Comparison of ENCODE assay signal across 17 cellular contexts in the genomic region with DNA sequence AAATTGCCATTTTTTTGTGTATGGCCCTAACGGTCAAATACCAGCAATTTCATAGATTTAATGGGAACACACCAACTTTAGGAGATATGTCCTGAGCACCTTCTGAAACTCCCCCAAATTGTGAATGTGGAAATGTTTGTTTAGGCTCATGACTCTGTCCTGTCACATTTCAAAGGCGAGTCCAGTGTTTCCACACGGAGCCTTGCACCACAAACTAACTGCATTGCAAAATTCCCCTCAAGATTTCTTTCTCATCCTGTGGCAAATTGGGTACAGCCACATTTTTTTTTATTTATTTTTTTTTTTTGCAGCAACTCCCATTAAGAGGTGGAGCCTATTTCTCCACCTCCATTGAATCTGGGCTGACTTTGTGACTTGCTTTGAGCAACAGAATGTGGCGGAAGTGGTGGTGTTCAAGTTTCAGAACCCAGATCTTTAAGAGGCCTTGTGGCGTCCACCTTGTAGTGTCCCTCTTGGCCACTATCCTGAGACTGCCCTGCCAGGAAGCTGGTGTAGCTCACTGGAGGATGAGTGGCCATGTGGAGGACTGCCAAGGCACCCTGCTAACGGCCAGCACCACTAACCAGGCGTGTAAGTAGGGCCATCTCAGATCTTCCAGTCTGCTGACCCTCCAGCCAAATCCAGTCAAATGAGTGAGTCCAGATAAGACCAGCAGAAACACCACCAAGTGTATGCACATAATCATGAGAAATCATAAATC.
DNase-seq lines count a peak whose midpoint lies in the region; ATAC-seq and TF ChIP-seq lines count a peak whose summit lies in the region.
"Had no signal": no experiment of that assay in that cellular context is flagged by ENCODE, and none has a peak within 500 bp of the region (broad histone marks: within the 10 kb centered on the region; RNA-seq: fewer than 3 reads in every experiment).

No MANE protein-coding gene starts in this region.

- no peak overlapping the region for H3K4me3 ChIP-seq in PC-9
- H3K4me3 ChIP-seq: body of pancreas, dorsolateral prefrontal cortex had no signal

- no peaks in the 10 kb centered on the region for H3K36me3 Mint-ChIP-seq in activated CD4-positive, alpha-beta T cell treated with anti-CD3 and anti-CD28 coated beads, Interleukin-2, amount 10 ng/mL, durations not matched to agents 7 days and 5 days (ENCODE audit: low read depth)

- peaks cover 7% of the 10 kb centered on the region for H3K4me1 Mint-ChIP-seq in activated CD4-positive, alpha-beta T cell treated with anti-CD3 and anti-CD28 coated beads, Interleukin-2, amount 10 ng/mL, durations not matched to agents 7 days and 5 days
- H3K4me1 Mint-ChIP-seq: B cell had no signal

- CTCF ChIA-PET in PC-9 (lab: Charles Lee), result interaction anchor here (0.6 kb wide), 1 partner anchor 127 kb away, joined by 3 read pairs; no protein-coding TSS in a partner anchor
- CTCF ChIA-PET in activated CD4-positive, alpha-beta T cell treated with anti-CD3 and anti-CD28 coated beads, Interleukin-2, amount 10 ng/mL, durations not matched to agents 7 days and 5 days (lab: Charles Lee), result no interaction called here

- DNase-seq in A172 (ENCODE audit: low spot score) (peak; percentile 22), EH (ENCODE audit: low read depth) (peak; percentile 20), SKM-1 (lab: John Stamatoyannopoulos, UW; ENCODE audit: unreplicated experiment) (peak; percentile 2), glomerular visceral epithelial cell (ENCODE audit: extremely low spot score) (peak; percentile 15), PC-9 (no peak)
- DNase-seq in activated CD4-positive, alpha-beta T cell treated with anti-CD3 and anti-CD28 coated beads, Interleukin-2, amount 10 ng/mL, durations not matched to agents 7 days and 5 days, result no peak
- DNase-seq: body of pancreas; DMS 273 treated with DMSO at 0.1 percent for 48 hours; Karpas-422; stimulated activated naive CD8-positive, alpha-beta T cell treated with anti-CD3 and anti-CD28 coated beads, Interleukin-15, amount 100 ng/mL, for 72 hours; SW 1271; WERI-Rb-1 had no signal

- H3K79me2 ChIP-seq in PC-9 (ENCODE audit: low read depth), result peaks cover 9% of the 10 kb centered on the region

- no peak overlapping the region for H3K27ac Mint-ChIP-seq in activated CD4-positive, alpha-beta T cell treated with anti-CD3 and anti-CD28 coated beads, Interleukin-2, amount 10 ng/mL, durations not matched to agents 7 days and 5 days
- H3K27ac Mint-ChIP-seq: activated T-helper 2 cell treated with anti-CD3 and anti-CD28 coated beads, Interferon-gamma antibody, Interleukin-2, Interleukin-4, amounts not matched to agents 10 μg/mL and 5 μg/mL and 100 μg/mL, durations not matched to agents 14 hours and 24 hours and 36 hours; B cell had no signal

- H3K36me3 ChIP-seq in PC-9 (ENCODE audit: low read depth), result no peaks in the 10 kb centered on the region
- H3K36me3 ChIP-seq: WERI-Rb-1 had no signal

- H3K27me3 Mint-ChIP-seq in activated CD4-positive, alpha-beta T cell treated with anti-CD3 and anti-CD28 coated beads, Interleukin-2, amount 10 ng/mL, durations not matched to agents 7 days and 5 days, result no peaks in the 10 kb centered on the region
- H3K27me3 Mint-ChIP-seq: stimulated activated naive CD8-positive, alpha-beta T cell treated with anti-CD3 and anti-CD28 coated beads, Interleukin-15, amount 100 ng/mL, for 72 hours had no signal

- peaks cover 32% of the 10 kb centered on the region for H3K4me1 ChIP-seq in PC-9 (replicated peaks; ENCODE audit: insufficient read depth)

- H3K4me2 ChIP-seq in PC-9, result no peak overlapping the region

- H3K9me3 Mint-ChIP-seq in activated CD4-positive, alpha-beta T cell treated with anti-CD3 and anti-CD28 coated beads, Interleukin-2, amount 10 ng/mL, durations not matched to agents 7 days and 5 days, result no peaks in the 10 kb centered on the region
- H3K9me3 Mint-ChIP-seq: activated T-helper 2 cell treated with anti-CD3 and anti-CD28 coated beads, Interferon-gamma antibody, Interleukin-2, Interleukin-4, amounts not matched to agents 10 μg/mL and 5 μg/mL and 100 μg/mL, durations not matched to agents 14 hours and 24 hours and 36 hours; stimulated activated naive CD8-positive, alpha-beta T cell treated with anti-CD3 and anti-CD28 coated beads, Interleukin-15, amount 100 ng/mL, for 72 hours had no signal

- no peaks in the 10 kb centered on the region for H3K9me3 ChIP-seq in PC-9 (ENCODE audit: insufficient read depth, low read depth)
- H3K9me3 ChIP-seq: body of pancreas had no signal

- H2AFZ ChIP-seq in PC-9, result no peak overlapping the region

- no peak overlapping the region for H3K27ac ChIP-seq in PC-9
- H3K27ac ChIP-seq: body of pancreas, dorsolateral prefrontal cortex, WERI-Rb-1 had no signal

- H3F3A ChIP-seq in PC-9 (ENCODE audit: insufficient read depth, low read depth), result peaks cover 15% of the 10 kb centered on the region

- no peaks in the 10 kb centered on the region for H3K27me3 ChIP-seq in PC-9 (ENCODE audit: insufficient read depth, low read depth)
- H3K27me3 ChIP-seq: body of pancreas had no signal

- BruUV-seq in PC-9 (replicated peaks; lab: Mats Ljungman, UMichigan), result no TSS peak

- intact Hi-C loops in PC-9 (cut with micrococcal nuclease; ENCODE audit: unreplicated experiment), result loop anchor here (1.0 to 10.0 kb wide), 2 partner anchors 7 to 190 kb away; partner anchors contain the start of gene NHS

- H3K9me2 ChIP-seq in PC-9 (ENCODE audit: insufficient read depth), result no peaks in the 10 kb centered on the region

- H3K4me3 Mint-ChIP-seq in activated CD4-positive, alpha-beta T cell treated with anti-CD3 and anti-CD28 coated beads, Interleukin-2, amount 10 ng/mL, durations not matched to agents 7 days and 5 days, result no peak overlapping the region
- H3K4me3 Mint-ChIP-seq: B cell had no signal

- POLR2A ChIA-PET in PC-9 (lab: Charles Lee; ENCODE audit: unreplicated experiment), result no interaction called here
- POLR2A ChIA-PET in activated CD4-positive, alpha-beta T cell treated with anti-CD3 and anti-CD28 coated beads, Interleukin-2, amount 10 ng/mL, durations not matched to agents 7 days and 5 days (lab: Charles Lee), result no interaction called here

- ATAC-seq in HG03354 (IDR thresholded peaks at IDR 0.05; ENCODE audit: poor library complexity, severe bottlenecking, unreplicated experiment) (no peak), HG02973 (IDR thresholded peaks at IDR 0.05; ENCODE audit: unreplicated experiment) (no peak)
- ATAC-seq: body of pancreas; stimulated activated naive CD8-positive, alpha-beta T cell treated with anti-CD3 and anti-CD28 coated beads, Interleukin-15, amount 100 ng/mL, for 72 hours had no signal

- no peak for TF ChIP-seq CTCF in PC-9 (conservative IDR thresholded peaks at IDR 0.05)

- no peaks in the 10 kb centered on the region for H4K20me1 ChIP-seq in PC-9 (ENCODE audit: insufficient read depth)

Comparison
In these comparisons a context has a peak if more than half of its experiments do, and no peak if none do; other contexts are left out.
1. DNase-seq: peak in A172 (single experiment), EH (single experiment), SKM-1 (single experiment) and glomerular visceral epithelial cell (single experiment); none in PC-9 (0 of 2) and activated CD4-positive, alpha-beta T cell treated with anti-CD3 and anti-CD28 coated beads, Interleukin-2, amount 10 ng/mL, durations not matched to agents 7 days and 5 days (single experiment).